ENCODE assay signal across 18 cellular contexts in genomic region chr20:29326376-29327070, GRCh38.
DNase-seq lines count a peak whose midpoint lies in the region; ATAC-seq and TF ChIP-seq lines count a peak whose summit lies in the region.
"Had no signal": no experiment of that assay in that cellular context is flagged by ENCODE, and none has a peak within 500 bp of the region (broad histone marks: within the 10 kb centered on the region; RNA-seq: fewer than 3 reads in every experiment).

No MANE protein-coding gene starts in this region.

- H3K27me3 Mint-ChIP-seq in endothelial cell (ENCODE audit: unreplicated experiment): peaks cover 27% of the 10 kb centered on the region

- H3K4me3 ChIP-seq in aorta (ENCODE audit: low read length in 2 of 2): no peak overlapping the region
- H3K4me3 ChIP-seq: colonic mucosa, gastrocnemius medialis, stomach, uterus had no signal

- intact Hi-C loops in Right ventricle myocardium inferior (cut with DNase I) (no loop called here), left ventricle myocardium superior (cut with micrococcal nuclease) (no loop called here), aorta (cut with DNase I) (no loop called here)

- H3K36me3 Mint-ChIP-seq in endothelial cell (ENCODE audit: low read depth, unreplicated experiment): peaks cover 31% of the 10 kb centered on the region

- DNase-seq in Right ventricle myocardium inferior (ENCODE audit: missing footprints) (no peak), left ventricle myocardium superior (no peak), endothelial cell (ENCODE audit: low spot score) (no peak), mesenteric fat pad (ENCODE audit: low spot score) (peak; percentile 91), aorta (no peak), AG08396 (ENCODE audit: low spot score) (no peak)
- DNase-seq: activated gamma-delta T cell, colonic mucosa, EL, gastrocnemius medialis, mesendoderm, stomach, T-helper 9 cell, uterus had no signal

- peaks cover 8% of the 10 kb centered on the region for H3K4me1 Mint-ChIP-seq in endothelial cell (ENCODE audit: unreplicated experiment)
- H3K4me1 Mint-ChIP-seq: neural crest cell had no signal

- H3K27me3 ChIP-seq in aorta (ENCODE audit: control insufficient read depth in 1 of 2, insufficient read depth in 2 of 2, low read length in 1 of 2): no peaks in the 10 kb centered on the region
- H3K27me3 ChIP-seq: colonic mucosa had no signal

- H3K9me3 Mint-ChIP-seq in endothelial cell (ENCODE audit: unreplicated experiment): peaks cover 53% of the 10 kb centered on the region

- no peaks in the 10 kb centered on the region for H3K9me3 ChIP-seq in aorta (ENCODE audit: control insufficient read depth, low read length)
- H3K9me3 ChIP-seq: colonic mucosa, gastrocnemius medialis, uterus had no signal

- H3K36me3 ChIP-seq in aorta (ENCODE audit: control insufficient read depth in 1 of 2, insufficient read depth in 2 of 2, low read length in 1 of 2): no peaks in the 10 kb centered on the region
- H3K36me3 ChIP-seq: colonic mucosa, gastrocnemius medialis, stomach, uterus had no signal

- ATAC-seq in Right ventricle myocardium inferior (peak; percentile 68), left ventricle myocardium superior (no peak), aorta (ENCODE audit: low FRiP score) (peak; percentile 85), GM19455 (IDR thresholded peaks at IDR 0.05; ENCODE audit: unreplicated experiment) (no peak), HG03432 (IDR thresholded peaks at IDR 0.05; ENCODE audit: unreplicated experiment) (no peak)
- ATAC-seq: activated CD4-positive, CD25-positive, alpha-beta regulatory T cell treated with anti-CD3 and anti-CD28 coated beads, Interleukin-2, amount 50 U/mL, for 24 hours; gastrocnemius medialis had no signal

- H3K4me3 Mint-ChIP-seq in endothelial cell (ENCODE audit: unreplicated experiment): peak overlapping the region; percentile 32
- H3K4me3 Mint-ChIP-seq: neural crest cell had no signal

- no peak overlapping the region for H3K27ac Mint-ChIP-seq in endothelial cell (ENCODE audit: unreplicated experiment)

- no peak for TF ChIP-seq CTCF in endothelial cell (IDR thresholded peaks at IDR 0.05; ENCODE audit: unreplicated experiment)

- 63 to 74% methylated on average over 27 of the region's 27 CpGs for WGBS in aorta, 2 donors

- no peak overlapping the region for H3K27ac ChIP-seq in aorta (ENCODE audit: low read depth in 1 of 2, low read length in 2 of 2)
- H3K27ac ChIP-seq: colonic mucosa, gastrocnemius medialis, stomach, uterus had no signal

- H3K4me1 ChIP-seq in aorta (ENCODE audit: control insufficient read depth in 1 of 2, insufficient read depth in 2 of 2, low read length in 2 of 2): no peaks in the 10 kb centered on the region
- H3K4me1 ChIP-seq: colonic mucosa, gastrocnemius medialis, uterus had no signal

Comparison
In these comparisons a context has a peak if more than half of its experiments do, and no peak if none do; other contexts are left out.
1. ATAC-seq: peak in Right ventricle myocardium inferior (single experiment) and aorta (single experiment); none in left ventricle myocardium superior (single experiment), GM19455 (single experiment) and HG03432 (single experiment).